21 cellular contexts compared by ENCODE assay signal in the genomic region with DNA sequence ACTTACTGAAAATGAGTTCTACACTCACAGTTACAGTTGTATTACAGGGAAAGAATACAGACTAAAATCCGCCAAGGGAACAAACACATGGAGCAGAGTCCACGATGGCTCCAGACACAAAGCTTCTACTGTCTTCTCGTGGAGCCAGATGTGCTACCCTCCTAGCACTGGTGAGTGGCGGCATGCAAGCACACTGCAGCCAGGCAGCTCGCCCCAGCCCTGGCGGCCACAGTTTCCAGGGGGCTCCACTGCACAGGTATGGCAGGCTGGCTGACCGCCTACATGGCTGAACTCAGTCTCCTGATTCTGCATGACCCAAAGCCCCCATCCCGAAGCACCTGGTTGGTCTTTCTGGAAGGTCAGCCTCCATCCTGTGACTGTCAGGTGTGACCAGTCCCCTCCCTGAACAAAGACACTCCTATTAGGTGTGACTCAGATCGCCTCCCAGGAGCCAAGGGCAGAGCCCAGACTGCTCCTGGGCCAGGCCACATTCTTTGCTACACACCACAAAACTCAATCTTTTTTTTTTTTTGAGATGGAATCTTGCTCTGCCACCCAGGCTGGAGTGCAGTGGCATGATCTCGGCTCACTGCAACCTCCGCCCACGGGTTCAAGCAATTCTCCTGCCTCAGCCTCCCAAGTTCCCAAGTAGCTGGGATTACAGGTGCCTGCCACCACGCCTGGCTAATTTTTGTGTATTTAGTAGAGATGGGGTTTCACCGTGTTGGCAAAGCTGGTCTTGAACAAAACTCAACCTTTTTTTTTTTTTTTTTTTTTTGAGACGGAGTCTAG.
DNase-seq lines count a peak whose midpoint lies in the region; ATAC-seq, FAIRE-seq and TF ChIP-seq lines count a peak whose summit lies in the region.
"Had no signal": no experiment of that assay in that cellular context is flagged by ENCODE, and none has a peak within 500 bp of the region (broad histone marks: within the 10 kb centered on the region; RNA-seq: fewer than 3 reads in every experiment).

No MANE protein-coding gene starts in this region.

- DNase-seq in SW480 (ENCODE audit: low spot score), result peak; percentile 52
- DNase-seq in kidney tubule cell (ENCODE audit: low spot score), result peak; percentile 80
- peak; percentile 42 for DNase-seq in urothelium cell line (ENCODE audit: low spot score)
- no peak for DNase-seq in NCI-H1048 (lab: John Stamatoyannopoulos, UW)
- DNase-seq in GDM1 (lab: John Stamatoyannopoulos, UW), result no peak
- DNase-seq: activated CD4-positive, alpha-beta T cell treated with anti-CD3 and anti-CD28 coated beads for 36 hours; activated T-cell treated with anti-CD3 and anti-CD28 coated beads, Interleukin-2, amount 50 U/mL, for 48 hours; brain microvascular endothelial cell; GOT3; Karpas-422; MV-4-11; NCI-H446 treated with DMSO at 0.1 percent for 48 hours; right lobe of liver; stimulated activated CD4-positive, alpha-beta T cell treated with anti-CD3 and anti-CD28 coated beads, Interleukin-12 subunit alpha, Interleukin-12 subunit beta, amount 100 ng/mL, for 4 hours; stimulated activated CD4-positive, alpha-beta T cell treated with anti-CD3 and anti-CD28 coated beads, Interleukin-4, amount 100 ng/mL, for 24 hours; substantia nigra had no signal

- no peak for TF ChIP-seq EP300 in Ishikawa (IDR thresholded peaks at IDR 0.05; ENCODE audit: borderline replicate concordance)

- no peak for TF ChIP-seq RAD21 in Ishikawa (IDR thresholded peaks at IDR 0.05; ENCODE audit: low read depth)

- FAIRE-seq in urothelium cell line (lab: Jason Lieb, UNC), result no peak
- FAIRE-seq: GM12878 had no signal

- no peak for ATAC-seq in HG02623 (IDR thresholded peaks at IDR 0.05; ENCODE audit: unreplicated experiment)
- ATAC-seq: activated CD4-positive, alpha-beta T cell treated with anti-CD3 and anti-CD28 coated beads for 36 hours; GM12878; SK-N-SH treated with all-trans-retinoic acid at 6 μM for 48 hours; stimulated activated effector memory CD8-positive, alpha-beta T cell treated with anti-CD3 and anti-CD28 coated beads, Interleukin-12 subunit alpha, Interleukin-12 subunit beta, amount 100 ng/mL, for 72 hours had no signal

TF ChIP-seq in Ishikawa, 13 proteins besides CTCF, POLR2A, EP300 and RAD21:
- TF ChIP-seq TEAD4 (IDR thresholded peaks at IDR 0.05), result peak; percentile 45; the same call in 1 of the 2 replicates
- peak; percentile 61 for TF ChIP-seq EGR1 (IDR thresholded peaks at IDR 0.05)
- no peak for TF ChIP-seq CEBPB (IDR thresholded peaks at IDR 0.05)

Comparison
In these comparisons a context has a peak if more than half of its experiments do, and no peak if none do; other contexts are left out.
1. DNase-seq: peak in SW480 (single experiment), kidney tubule cell (single experiment) and urothelium cell line (single experiment); none in NCI-H1048 (single experiment) and GDM1 (single experiment).